Comparison of ENCODE assay signal across 22 cellular contexts in the genomic region with DNA sequence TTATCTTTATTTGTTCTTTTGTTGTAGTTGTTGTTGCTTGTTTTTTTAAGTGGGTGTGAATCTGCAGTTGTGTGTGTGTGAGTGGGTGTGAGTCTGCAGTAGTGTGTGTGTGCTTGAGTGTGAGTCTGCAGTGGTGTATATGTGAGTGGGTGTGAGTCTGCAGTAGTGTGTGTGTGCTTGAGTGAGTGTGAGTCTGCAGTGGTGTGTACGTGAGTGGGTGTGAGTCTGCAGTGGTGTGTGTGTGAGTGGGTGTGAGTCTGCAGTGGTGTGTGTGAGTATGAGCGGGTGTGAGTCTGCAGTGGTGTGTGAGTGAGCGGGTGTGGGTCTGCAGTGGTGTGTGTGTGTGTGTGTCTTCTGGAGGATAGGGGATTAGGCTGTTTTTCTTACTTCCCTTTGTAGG.
DNase-seq lines count a peak whose midpoint lies in the region; ATAC-seq and TF ChIP-seq lines count a peak whose summit lies in the region.
"Had no signal": no experiment of that assay in that cellular context is flagged by ENCODE, and none has a peak within 500 bp of the region (broad histone marks: within the 10 kb centered on the region; RNA-seq: fewer than 3 reads in every experiment).

No MANE protein-coding gene starts in this region.

- H3K9me3 ChIP-seq in H9 (ENCODE audit: control insufficient read depth, low read depth, low read length) (no peaks in the 10 kb centered on the region), mesenchymal stem cell (ENCODE audit: control insufficient read depth, low read length) (no peaks in the 10 kb centered on the region), trophoblast cell (ENCODE audit: insufficient read depth, low read depth, low read length) (peaks cover 4% of the 10 kb centered on the region)
- H3K9me3 ChIP-seq: HAP-1 had no signal

- H3K4me1 ChIP-seq in H9 (ENCODE audit: insufficient read depth, low read length) (no peaks in the 10 kb centered on the region), mesenchymal stem cell (ENCODE audit: control insufficient read depth, insufficient read depth, low read depth, low read length) (no peaks in the 10 kb centered on the region), trophoblast cell (ENCODE audit: control insufficient read depth in 1 of 2, insufficient read depth in 2 of 2, low read length in 2 of 2) (no peaks in the 10 kb centered on the region)
- H3K4me1 ChIP-seq: HAP-1 had no signal

- CTCF ChIA-PET in WTC11 (lab: Charles Lee): no interaction called here

- H3K9ac ChIP-seq in H9 (ENCODE audit: extremely low read depth, insufficient read length, low read length) (no peak overlapping the region), mesenchymal stem cell (ENCODE audit: low read length) (peak overlapping the region; percentile 75), trophoblast cell (ENCODE audit: low read length) (no peak overlapping the region)

- H3K4me3 Mint-ChIP-seq in H9 (no peak overlapping the region), WTC11 (no peak overlapping the region)
- H3K4me3 Mint-ChIP-seq: IgD-negative memory B cell had no signal

- no peak overlapping the region for H3K4ac ChIP-seq in H9 (ENCODE audit: low read depth, low read length)
- H3K4ac ChIP-seq in mesenchymal stem cell (ENCODE audit: low read depth in 1 of 2, low read length in 2 of 2): no peak overlapping the region
- no peak overlapping the region for H3K4ac ChIP-seq in trophoblast cell (ENCODE audit: low read depth, low read length)

- H3K4me3 ChIP-seq in mesenchymal stem cell (ENCODE audit: insufficient read depth in 1 of 2, low read depth in 1 of 2, low read length in 2 of 2): no peak overlapping the region
- H3K4me3 ChIP-seq in trophoblast cell (ENCODE audit: low read depth, low read length): no peak overlapping the region
- H3K4me3 ChIP-seq: HAP-1, PC-9 had no signal

- H3K27ac ChIP-seq in H9 (ENCODE audit: insufficient read length, low read depth, low read length): no peak overlapping the region
- no peak overlapping the region for H3K27ac ChIP-seq in mesenchymal stem cell (ENCODE audit: low read length, poor library complexity, severe bottlenecking)
- no peak overlapping the region for H3K27ac ChIP-seq in trophoblast cell (ENCODE audit: low read depth, low read length)
- H3K27ac ChIP-seq: PC-9 had no signal

- H3K27me3 Mint-ChIP-seq in H9 (ENCODE audit: low read depth): no peaks in the 10 kb centered on the region
- H3K27me3 Mint-ChIP-seq in WTC11 (ENCODE audit: low read depth): no peaks in the 10 kb centered on the region
- H3K27me3 Mint-ChIP-seq: IgD-negative memory B cell had no signal

- H3K23ac ChIP-seq in H9 (ENCODE audit: insufficient read length, low read depth, low read length) (no peak overlapping the region), mesenchymal stem cell (ENCODE audit: low read length in 2 of 2) (no peak overlapping the region), trophoblast cell (ENCODE audit: low read length) (peak overlapping the region; percentile 21)

- no CpG with 5 or more reads among the region's 3 CpGs for WGBS in H9 (ENCODE audit: extremely low coverage, insufficient read length, low lambda C conversion rate)
- 84% methylated on average over 3 of the region's 3 CpGs for WGBS in mesenchymal stem cell
- no CpG with 5 or more reads among the region's 3 CpGs for WGBS in trophoblast cell (ENCODE audit: extremely low coverage, insufficient coverage, insufficient read length)

- H3K4me2 ChIP-seq in H9 (ENCODE audit: insufficient read depth, insufficient read length, low read length) (no peak overlapping the region), mesenchymal stem cell (ENCODE audit: low read length, poor library complexity, severe bottlenecking) (no peak overlapping the region), trophoblast cell (ENCODE audit: low read length) (no peak overlapping the region)
- H3K4me2 ChIP-seq: PC-9 had no signal

- H2BK120ac ChIP-seq in H9 (ENCODE audit: low read depth, low read length, poor library complexity, severe bottlenecking) (no peak overlapping the region), mesenchymal stem cell (ENCODE audit: low read depth, low read length) (no peak overlapping the region), trophoblast cell (ENCODE audit: insufficient read depth, low read length, poor library complexity) (no peak overlapping the region)

- H3K27ac Mint-ChIP-seq in H9 (no peak overlapping the region; a peak in 1 of 7 replicates), WTC11 (peak overlapping the region; percentile 3; the same call in 1 of the 2 replicates)
- H3K27ac Mint-ChIP-seq: IgD-negative memory B cell had no signal

- POLR2A ChIA-PET in WTC11 (lab: Charles Lee): no interaction called here

- H2BK15ac ChIP-seq in H9 (ENCODE audit: low read depth, low read length) (no peak overlapping the region), mesenchymal stem cell (ENCODE audit: low read depth, poor library complexity, severe bottlenecking) (no peak overlapping the region)

- H3K79me2 ChIP-seq in H9 (ENCODE audit: insufficient read depth, low read length): no peaks in the 10 kb centered on the region
- no peaks in the 10 kb centered on the region for H3K79me2 ChIP-seq in trophoblast cell (ENCODE audit: control insufficient read depth, insufficient read depth, low read length, poor library complexity)

- H3K36me3 ChIP-seq in mesenchymal stem cell (ENCODE audit: control insufficient read depth in 1 of 2, insufficient read depth in 2 of 2, low read depth in 1 of 2, low read length in 2 of 2) (no peaks in the 10 kb centered on the region), trophoblast cell (ENCODE audit: control insufficient read depth in 1 of 2, insufficient read depth in 2 of 2, low read length in 2 of 2) (no peaks in the 10 kb centered on the region)
- H3K36me3 ChIP-seq: HAP-1 had no signal

- H2AK5ac ChIP-seq in H9 (ENCODE audit: insufficient read length, low read length) (no peak overlapping the region), mesenchymal stem cell (ENCODE audit: low read length, severe bottlenecking) (no peak overlapping the region), trophoblast cell (ENCODE audit: low read length) (no peak overlapping the region)

- H3K79me1 ChIP-seq in H9 (ENCODE audit: insufficient read depth, low read depth, low read length, poor library complexity, severe bottlenecking) (no peaks in the 10 kb centered on the region), mesenchymal stem cell (replicated peaks; ENCODE audit: low read length, poor library complexity, severe bottlenecking) (no peaks in the 10 kb centered on the region), trophoblast cell (ENCODE audit: low read length) (no peaks in the 10 kb centered on the region)

- H3K36me3 Mint-ChIP-seq in H9 (ENCODE audit: insufficient read depth in 1 of 3, low read depth in 3 of 3) (no peaks in the 10 kb centered on the region), WTC11 (no peaks in the 10 kb centered on the region)

- TF ChIP-seq CTCF in H9 (conservative IDR thresholded peaks at IDR 0.05): no peak
- no peak for TF ChIP-seq CTCF in WTC11 (IDR thresholded peaks at IDR 0.05)

- no peak overlapping the region for H4K12ac ChIP-seq in trophoblast cell (ENCODE audit: low read depth, low read length)

- H2BK5ac ChIP-seq in H9 (ENCODE audit: insufficient read length, low read length): no peak overlapping the region
- H2BK5ac ChIP-seq in mesenchymal stem cell (ENCODE audit: low read depth, low read length, poor library complexity, severe bottlenecking): no peak overlapping the region
- no peak overlapping the region for H2BK5ac ChIP-seq in trophoblast cell (ENCODE audit: low read depth, low read length, poor library complexity)

- no peak overlapping the region for H4K8ac ChIP-seq in H9 (replicated peaks; ENCODE audit: insufficient read length, low read depth, low read length)
- peak overlapping the region; percentile 52 for H4K8ac ChIP-seq in mesenchymal stem cell (ENCODE audit: low read length)
- H4K8ac ChIP-seq in trophoblast cell (ENCODE audit: low read depth, low read length): no peak overlapping the region

- no peaks in the 10 kb centered on the region for H3K23me2 ChIP-seq in H9 (ENCODE audit: insufficient read length, low read depth, low read length, poor library complexity, severe bottlenecking)

- H3K14ac ChIP-seq in H9 (ENCODE audit: insufficient read depth, low read length): no peak overlapping the region; the same call in 1 of the 2 replicates
- H3K14ac ChIP-seq in mesenchymal stem cell (ENCODE audit: low read length in 2 of 2): peak overlapping the region in 1 of 2 experiments; percentile 13
- H3K14ac ChIP-seq in trophoblast cell (ENCODE audit: low read length): no peak overlapping the region

- H2BK20ac ChIP-seq in H9 (ENCODE audit: low read depth, low read length, poor library complexity, severe bottlenecking): no peak overlapping the region

- DNase-seq in H9 (no peak), WTC11 (ENCODE audit: low spot score) (no peak), mesenchymal stem cell (no peak), trophoblast cell (no peak), NAMALWA (ENCODE audit: low spot score) (no peak), NCI-H345 treated with DMSO at 0.1 percent for 48 hours (lab: John Stamatoyannopoulos, UW; ENCODE audit: unreplicated experiment) (no peak), DMS153 treated with DMSO at 0.1 percent for 48 hours (lab: John Stamatoyannopoulos, UW; ENCODE audit: unreplicated experiment) (no peak), NCI-H1436 (lab: John Stamatoyannopoulos, UW) (no peak)
- DNase-seq: 8988T, AML-193, C1 segment of cervical spinal cord, DMS53, GDM1, MV-4-11, NCI-H1694 treated with DMSO at 0.1 percent for 48 hours, NCI-H2081 treated with DMSO at 0.1 percent for 48 hours, NCI-H446 treated with DMSO at 0.1 percent for 48 hours, NCI-H526 treated with DMSO at 0.1 percent for 48 hours, PC-9, SHP77 had no signal

- H2AFZ ChIP-seq in H9 (ENCODE audit: low read length) (no peak overlapping the region), mesenchymal stem cell (ENCODE audit: low read depth, low read length) (no peak overlapping the region), trophoblast cell (ENCODE audit: insufficient read depth, low read length, poor library complexity) (no peak overlapping the region)
- H2AFZ ChIP-seq: PC-9 had no signal

- no peak overlapping the region for H3K56ac ChIP-seq in H9 (ENCODE audit: insufficient read length, low read depth, low read length)

- no peaks in the 10 kb centered on the region for H4K20me1 ChIP-seq in H9 (ENCODE audit: control insufficient read depth, insufficient read depth, insufficient read length)

- no peak overlapping the region for H4K5ac ChIP-seq in H9 (ENCODE audit: insufficient read length, low read depth, low read length)

- no peak overlapping the region for H3T11ph ChIP-seq in H9 (ENCODE audit: low read length)

- no peaks in the 10 kb centered on the region; a peak in 1 of 5 replicates for H3K9me3 Mint-ChIP-seq in H9
- no peaks in the 10 kb centered on the region for H3K9me3 Mint-ChIP-seq in WTC11

- H3K4me1 Mint-ChIP-seq in H9 (no peaks in the 10 kb centered on the region), WTC11 (no peaks in the 10 kb centered on the region)
- H3K4me1 Mint-ChIP-seq: IgD-negative memory B cell had no signal

- H4K91ac ChIP-seq in H9 (ENCODE audit: insufficient read length, low read depth, low read length): no peak overlapping the region
- no peak overlapping the region for H4K91ac ChIP-seq in mesenchymal stem cell (ENCODE audit: low read length)
- H4K91ac ChIP-seq in trophoblast cell (ENCODE audit: low read depth, low read length): no peak overlapping the region

- H2BK12ac ChIP-seq in H9 (ENCODE audit: insufficient read length, low read depth, low read length): no peak overlapping the region
- peak overlapping the region in 1 of 2 experiments; percentile 37 for H2BK12ac ChIP-seq in mesenchymal stem cell (ENCODE audit: low read length in 2 of 2)
- H2BK12ac ChIP-seq in trophoblast cell (ENCODE audit: low read length): no peak overlapping the region

- H3K27me3 ChIP-seq in H9 (ENCODE audit: insufficient read depth, low read length) (no peaks in the 10 kb centered on the region), mesenchymal stem cell (ENCODE audit: control insufficient read depth in 1 of 2, insufficient read depth in 1 of 2, low read length in 2 of 2) (no peaks in the 10 kb centered on the region), trophoblast cell (ENCODE audit: insufficient read depth, low read length) (no peaks in the 10 kb centered on the region)

- ATAC-seq in WTC11: no peak

- H3K18ac ChIP-seq in H9 (ENCODE audit: insufficient read length, low read depth, low read length) (peak overlapping the region; percentile 77), mesenchymal stem cell (ENCODE audit: low read depth in 1 of 2, low read length in 2 of 2) (peak overlapping the region in 1 of 2 experiments; percentile 1), trophoblast cell (ENCODE audit: low read length) (no peak overlapping the region)
